In the genomic region with DNA sequence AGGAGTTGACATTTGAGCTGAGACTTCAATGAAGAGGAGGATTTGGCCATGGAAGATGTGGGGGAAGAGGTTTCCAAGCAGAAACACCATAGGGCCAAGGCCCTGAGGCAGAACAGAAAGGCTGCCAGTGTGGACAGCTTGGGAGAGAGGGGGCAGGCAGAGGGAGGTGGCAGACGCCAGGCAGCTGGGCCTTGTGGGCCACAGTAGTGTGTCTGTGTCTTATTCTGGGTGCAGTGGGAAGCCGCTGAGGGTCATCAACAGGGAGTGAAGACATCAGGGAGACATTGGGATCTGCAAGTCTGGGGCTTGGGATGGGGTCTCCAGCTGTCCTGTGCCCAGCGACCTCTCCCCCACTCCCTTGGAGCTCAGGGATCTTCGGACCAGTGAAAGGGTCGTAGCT, we compare ENCODE assay signal across 29 cellular contexts.
DNase-seq lines count a peak whose midpoint lies in the region; TF ChIP-seq lines count a peak whose summit lies in the region.
"Had no signal": no experiment of that assay in that cellular context is flagged by ENCODE, and none has a peak within 500 bp of the region (broad histone marks: within the 10 kb centered on the region; RNA-seq: fewer than 3 reads in every experiment).

No MANE protein-coding gene starts in this region.

- H3K4me1 Mint-ChIP-seq in brain, result peaks cover 25% of the 10 kb centered on the region
- H3K4me1 Mint-ChIP-seq: CD4-positive, alpha-beta memory T cell had no signal

- H4K8ac ChIP-seq in mesendoderm (ENCODE audit: low read depth, low read length), result no peak overlapping the region

- H3K79me2 ChIP-seq in mesendoderm (ENCODE audit: control insufficient read depth, insufficient read depth, low read length), result no peaks in the 10 kb centered on the region
- H3K79me2 ChIP-seq: hepatocyte had no signal

- H3K4me3 ChIP-seq in HEK293 (ENCODE audit: low read depth, low read length) (no peak overlapping the region), mesendoderm (ENCODE audit: low read length) (no peak overlapping the region)
- H3K4me3 ChIP-seq: body of pancreas, dorsolateral prefrontal cortex, hepatocyte, lower lobe of right lung, smooth muscle cell, testis had no signal

- intact Hi-C loops in posterior vena cava (cut with DNase I), result no loop called here

- no peaks in the 10 kb centered on the region for H3K27me3 Mint-ChIP-seq in brain

- peak overlapping the region; percentile 19 for H3K56ac ChIP-seq in mesendoderm (ENCODE audit: low read length)

- H3K36me3 ChIP-seq in HEK293 (ENCODE audit: control insufficient read depth in 2 of 2, insufficient read depth in 1 of 2, low read length in 2 of 2), result no peaks in the 10 kb centered on the region
- H3K36me3 ChIP-seq in mesendoderm (ENCODE audit: control insufficient read depth, insufficient read depth, low read length), result no peaks in the 10 kb centered on the region
- H3K36me3 ChIP-seq: lower lobe of right lung, neutrophil had no signal

- POLR2A ChIA-PET in HEK293 (lab: Yijun Ruan, JAX), result no interaction called here

- no peak overlapping the region for H2AK5ac ChIP-seq in mesendoderm (ENCODE audit: low read length)

- H3K9ac ChIP-seq in mesendoderm (ENCODE audit: low read length), result no peak overlapping the region

- peak overlapping the region; percentile 0 to 77 (median 42) for H3K27ac Mint-ChIP-seq in brain
- H3K27ac Mint-ChIP-seq: activated CD8-positive, alpha-beta T cell treated with anti-CD3 and anti-CD28 coated beads, Interleukin-2, amount 10 ng/mL, durations not matched to agents 7 days and 5 days; activated T-helper 2 cell treated with anti-CD3 and anti-CD28 coated beads, Interferon-gamma antibody, Interleukin-2, Interleukin-4, amounts not matched to agents 10 μg/mL and 5 μg/mL and 100 μg/mL, durations not matched to agents 14 hours and 24 hours and 36 hours; CD4-positive, alpha-beta memory T cell; T-helper 1 cell treated with Interleukin-12 subunit alpha and Interleukin-12 subunit beta and Interleukin-4 antibody, amounts not matched to agents 30 μg/mL and 1 μg/mL, for 36 hours had no signal

- H3K4ac ChIP-seq in mesendoderm (ENCODE audit: low read depth, low read length), result no peak overlapping the region

- H3K79me1 ChIP-seq in mesendoderm (ENCODE audit: low read length), result no peaks in the 10 kb centered on the region

- H2BK5ac ChIP-seq in mesendoderm (ENCODE audit: low read length), result no peak overlapping the region

- no peak overlapping the region for H4K5ac ChIP-seq in mesendoderm (ENCODE audit: low read length)

- no peak overlapping the region for H2BK15ac ChIP-seq in mesendoderm (replicated peaks; ENCODE audit: low read depth)

- no peak overlapping the region for H3K4me3 Mint-ChIP-seq in brain
- H3K4me3 Mint-ChIP-seq: activated CD8-positive, alpha-beta T cell treated with anti-CD3 and anti-CD28 coated beads, Interleukin-2, amount 10 ng/mL, durations not matched to agents 7 days and 5 days; CD4-positive, alpha-beta memory T cell; T-helper 1 cell treated with Interleukin-12 subunit alpha and Interleukin-12 subunit beta and Interleukin-4 antibody, amounts not matched to agents 30 μg/mL and 1 μg/mL, for 36 hours had no signal

- CTCF ChIA-PET in HEK293 (lab: Yijun Ruan, JAX), result interaction anchor here (1.2 kb wide), 1 partner anchor 40 kb away, joined by 3 read pairs; no protein-coding TSS in a partner anchor

- TF ChIP-seq CTCF in HEK293 (tag by site-specific recombination; IDR thresholded peaks at IDR 0.05) (no peak), brain (conservative IDR thresholded peaks at IDR 0.05) (no peak)

- H3K23ac ChIP-seq in mesendoderm (ENCODE audit: low read length), result no peak overlapping the region

- no peak overlapping the region for H3K18ac ChIP-seq in mesendoderm (ENCODE audit: low read length)

- no peak overlapping the region for H3K4me2 ChIP-seq in mesendoderm (ENCODE audit: low read length)
- H3K4me2 ChIP-seq: hepatocyte, smooth muscle cell had no signal

- H3K27ac ChIP-seq in HEK293 (ENCODE audit: extremely low read depth, low read depth, low read length), result no peak overlapping the region
- H3K27ac ChIP-seq in mesendoderm (ENCODE audit: low read depth, low read length), result no peak overlapping the region
- H3K27ac ChIP-seq: body of pancreas, hepatocyte, lower lobe of right lung, neutrophil, testis had no signal

- WGBS in mesendoderm (ENCODE audit: extremely low coverage, insufficient coverage, low lambda C conversion rate), result no CpG with 5 or more reads among the region's 5 CpGs

- DNase-seq in mesendoderm (no peak), retina (peak; percentile 41), DMS153 (lab: John Stamatoyannopoulos, UW) (no peak), NCI-H2196 (lab: John Stamatoyannopoulos, UW; ENCODE audit: unreplicated experiment) (no peak), posterior vena cava (ENCODE audit: low spot score) (no peak)
- DNase-seq: activated CD4-positive, alpha-beta T cell treated with anti-CD3 and anti-CD28 coated beads for 1 hour; activated CD8-positive, alpha-beta T cell treated with anti-CD3 and anti-CD28 coated beads, Interleukin-2, amount 10 ng/mL, durations not matched to agents 7 days and 5 days; activated naive CD4-positive, alpha-beta T cell treated with anti-CD3 and anti-CD28 coated beads, Interleukin-2, amount 50 U/mL, for 16 hours; body of pancreas; CD4-positive, alpha-beta memory T cell; cerebellar nuclear complex; dorsolateral prefrontal cortex; EL; kidney glomerular epithelial cell; lower lobe of right lung; NCI-H1048; NCI-H510A; NK-92 treated with Interleukin-12 subunit alpha and Interleukin-12 subunit beta, amount 100 ng/mL, for 24 hours; PC-3; stimulated activated CD4-positive, alpha-beta T cell treated with anti-CD3 and anti-CD28 coated beads, Interleukin-1b, Interleukin-23, amount 100 ng/mL, for 48 hours; stimulated activated naive CD4-positive, alpha-beta T cell treated with Interleukin-2 at 50 U/mL for 16 hours; testis had no signal

- no peaks in the 10 kb centered on the region for H3K27me3 ChIP-seq in mesendoderm (ENCODE audit: insufficient read depth, low read length, poor library complexity)
- H3K27me3 ChIP-seq: body of pancreas, dorsolateral prefrontal cortex, hepatocyte, neutrophil, testis had no signal

- H3K9me3 ChIP-seq in HEK293 (ENCODE audit: control insufficient read depth, insufficient read depth, low read depth, low read length), result no peaks in the 10 kb centered on the region
- H3K9me3 ChIP-seq: body of pancreas, lower lobe of right lung, neutrophil, testis had no signal

- H2BK120ac ChIP-seq in mesendoderm (ENCODE audit: low read depth, low read length), result no peak overlapping the region

- no peaks in the 10 kb centered on the region for H3K4me1 ChIP-seq in HEK293 (ENCODE audit: control insufficient read depth, insufficient read depth, low read length)
- no peaks in the 10 kb centered on the region for H3K4me1 ChIP-seq in mesendoderm (ENCODE audit: control insufficient read depth, low read depth, low read length)
- H3K4me1 ChIP-seq: lower lobe of right lung had no signal

- peaks cover 23% of the 10 kb centered on the region for H3K36me3 Mint-ChIP-seq in brain
- H3K36me3 Mint-ChIP-seq: CD4-positive, alpha-beta memory T cell had no signal

- H3K9me3 Mint-ChIP-seq in brain, result no peaks in the 10 kb centered on the region
- H3K9me3 Mint-ChIP-seq: activated T-helper 2 cell treated with anti-CD3 and anti-CD28 coated beads, Interferon-gamma antibody, Interleukin-2, Interleukin-4, amounts not matched to agents 10 μg/mL and 5 μg/mL and 100 μg/mL, durations not matched to agents 14 hours and 24 hours and 36 hours; CD4-positive, alpha-beta memory T cell; T-helper 1 cell treated with Interleukin-12 subunit alpha and Interleukin-12 subunit beta and Interleukin-4 antibody, amounts not matched to agents 30 μg/mL and 1 μg/mL, for 36 hours had no signal

TF ChIP-seq in HEK293, 187 proteins besides CTCF, POLR2A, EP300 and RAD21:
- TF ChIP-seq SP2 (tag by site-specific recombination; IDR thresholded peaks at IDR 0.05) (no peak), ZFHX2 (tag by site-specific recombination; conservative IDR thresholded peaks at IDR 0.05) (peak; percentile 6; the same call in 1 of the 2 replicates), ZNF174 (tag by site-specific recombination; IDR thresholded peaks at IDR 0.05) (no peak), ZNF600 (tag by site-specific recombination; IDR thresholded peaks at IDR 0.05) (no peak), IKZF3 (tag by site-specific recombination; IDR thresholded peaks at IDR 0.05) (no peak), EGR2 (tag by site-specific recombination; IDR thresholded peaks at IDR 0.05; ENCODE audit: low read depth) (peak; percentile 25)
